8 cellular contexts compared by ENCODE assay signal in the genomic region with DNA sequence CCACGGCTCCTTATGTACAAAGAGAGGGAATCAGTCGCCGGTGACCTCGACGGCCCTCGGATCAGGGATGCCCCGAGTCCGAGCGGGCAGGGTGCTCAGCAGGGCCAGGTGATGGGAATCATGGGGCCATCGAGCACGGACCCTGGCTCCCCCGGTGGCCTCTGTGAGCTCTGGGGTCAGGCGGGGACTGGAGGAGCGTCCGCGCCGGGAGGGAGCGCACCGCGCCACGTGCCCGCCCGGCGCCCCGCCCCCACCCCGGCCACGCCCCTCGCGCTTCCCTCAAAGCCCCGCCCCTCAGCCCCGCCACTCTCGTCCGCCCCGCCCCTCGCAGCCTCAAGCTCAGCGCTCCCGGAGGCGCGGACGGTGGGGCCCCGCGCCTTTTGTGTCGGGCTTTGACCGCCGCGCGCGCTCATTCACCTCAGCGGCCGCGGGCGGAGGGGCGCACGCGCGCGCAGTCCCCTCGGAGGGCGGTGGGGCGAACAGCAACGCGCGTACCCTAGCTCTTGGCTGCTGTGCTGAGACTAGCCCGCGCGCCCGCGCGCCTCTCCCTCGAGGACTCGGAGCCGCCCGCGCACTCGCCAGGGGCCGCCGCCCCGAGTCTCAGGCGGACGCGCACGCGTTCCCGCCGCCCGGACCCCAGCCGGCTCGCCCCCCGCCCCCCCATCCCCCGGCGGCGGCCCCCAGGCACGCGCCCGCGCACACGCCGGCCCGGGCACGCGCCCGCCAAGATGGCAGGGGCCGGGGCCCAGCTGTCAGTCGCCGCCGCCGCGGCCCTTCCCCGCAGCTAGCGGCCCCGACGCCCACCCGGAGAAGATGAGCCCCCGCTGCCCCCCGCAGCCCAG.
DNase-seq lines count a peak whose midpoint lies in the region; ATAC-seq, FAIRE-seq and TF ChIP-seq lines count a peak whose summit lies in the region.

No MANE protein-coding gene starts in this region.

- peak; percentile 67 for ATAC-seq in GM19455 (IDR thresholded peaks at IDR 0.05; ENCODE audit: unreplicated experiment)

- H3K36me3 Mint-ChIP-seq in IgD-negative memory B cell: no peaks in the 10 kb centered on the region
- H3K36me3 Mint-ChIP-seq in nephron progenitor cell (ENCODE audit: low read depth): peaks cover 38% of the 10 kb centered on the region

- peak overlapping the region; percentile 75 to 99 (median 95); a peak in 21 of 22 replicates for H3K4me2 ChIP-seq in BLaER1 treated with 17β-estradiol and CSF1 and Interleukin-3, amounts not matched to agents 10 nM and 100 nM

- H3K27ac Mint-ChIP-seq in IgD-negative memory B cell (no peak overlapping the region), nephron progenitor cell (no peak overlapping the region)

- H3K4me3 ChIP-seq in BLaER1 treated with 17β-estradiol and CSF1 and Interleukin-3, amounts not matched to agents 10 nM and 100 nM: peak overlapping the region; percentile 87 to 99 (median 94)
- H3K4me3 ChIP-seq in fibroblast of the aortic adventitia (ENCODE audit: low read depth, low read length): peak overlapping the region; percentile 86

- peaks cover 25% of the 10 kb centered on the region for H3K27me3 Mint-ChIP-seq in IgD-negative memory B cell
- H3K27me3 Mint-ChIP-seq in nephron progenitor cell (ENCODE audit: low read depth, poor library complexity): peaks cover 30% of the 10 kb centered on the region

- H3K4me1 Mint-ChIP-seq in IgD-negative memory B cell: peaks cover 9% of the 10 kb centered on the region in 3 donors
- H3K4me1 Mint-ChIP-seq in nephron progenitor cell: peaks cover 51% of the 10 kb centered on the region

- DNase-seq in RCC 7860 (ENCODE audit: low spot score) (peak; percentile 37), fibroblast of the aortic adventitia (ENCODE audit: low read depth) (peak; percentile 76), nephron progenitor cell (peak; percentile 90)
- peak; percentile 74 for DNase-seq in activated T-helper 9 cell treated with anti-CD3 and anti-CD28 coated beads, Interleukin-2, amount 50 U/mL, for 16 hours (ENCODE audit: low read depth)
- peak; percentile 69 to 87 (median 82) for DNase-seq in stimulated activated naive CD4-positive, alpha-beta T cell (lab: John Stamatoyannopoulos, UW)

- H3K4me3 Mint-ChIP-seq in IgD-negative memory B cell: peak overlapping the region; percentile 18 to 85 (median 76)
- peak overlapping the region; percentile 63 for H3K4me3 Mint-ChIP-seq in nephron progenitor cell

- no peaks in the 10 kb centered on the region for H3K27me3 ChIP-seq in BLaER1 treated with 17β-estradiol and CSF1 and Interleukin-3, amounts not matched to agents 10 nM and 100 nM

- peaks cover 7 to 21% (median 9%) of the 10 kb centered on the region in 10 experiments; a peak in 14 of 20 replicates for H3K4me1 ChIP-seq in BLaER1 treated with 17β-estradiol and CSF1 and Interleukin-3, amounts not matched to agents 10 nM and 100 nM

- peaks cover 0 to 24% (median 0%) of the 10 kb centered on the region in 11 experiments; a peak in 7 of 22 replicates for H4K20me1 ChIP-seq in BLaER1 treated with 17β-estradiol and CSF1 and Interleukin-3, amounts not matched to agents 10 nM and 100 nM

- peak overlapping the region; percentile 61 to 91 (median 86) for H3K27ac ChIP-seq in BLaER1 treated with 17β-estradiol and CSF1 and Interleukin-3, amounts not matched to agents 10 nM and 100 nM

- H3K9me3 ChIP-seq in BLaER1 treated with 17β-estradiol and CSF1 and Interleukin-3, amounts not matched to agents 10 nM and 100 nM (replicated peaks in 1 of 11): peaks cover 4 to 29% (median 21%) of the 10 kb centered on the region in 11 experiments; a peak in 20 of 22 replicates

- peak overlapping the region; percentile 83 to 95 (median 89) for H3K9ac ChIP-seq in BLaER1 treated with 17β-estradiol and CSF1 and Interleukin-3, amounts not matched to agents 10 nM and 100 nM

- H3K36me3 ChIP-seq in BLaER1 treated with 17β-estradiol and CSF1 and Interleukin-3, amounts not matched to agents 10 nM and 100 nM: peaks cover 0 to 15% (median 8%) of the 10 kb centered on the region in 11 experiments; a peak in 7 of 22 replicates

- FAIRE-seq in RCC 7860 (lab: Jason Lieb, UNC): no peak

- H3K9me3 Mint-ChIP-seq in IgD-negative memory B cell (peaks cover 0 to 4% (median 2%) of the 10 kb centered on the region in 3 donors), nephron progenitor cell (peaks cover 46% of the 10 kb centered on the region)

- TF ChIP-seq CTCF in fibroblast of the aortic adventitia (IDR thresholded peaks at IDR 0.05; ENCODE audit: insufficient read depth, low read length) (no peak), nephron progenitor cell (IDR thresholded peaks at IDR 0.05) (no peak)

Comparison
In these comparisons a context has a peak if more than half of its experiments do, and no peak if none do; other contexts are left out.
1. Peak in every context shown above with its lines: DNase-seq, ATAC-seq, H3K4me3 ChIP-seq and H3K27ac ChIP-seq.
2. DNase-seq: peak in every context shown above with its lines; median percentile 90 in nephron progenitor cell; 82 in stimulated activated naive CD4-positive, alpha-beta T cell; 76 in fibroblast of the aortic adventitia; 74 in activated T-helper 9 cell treated with anti-CD3 and anti-CD28 coated beads, Interleukin-2, amount 50 U/mL, for 16 hours; 37 in RCC 7860.